In the genomic region with DNA sequence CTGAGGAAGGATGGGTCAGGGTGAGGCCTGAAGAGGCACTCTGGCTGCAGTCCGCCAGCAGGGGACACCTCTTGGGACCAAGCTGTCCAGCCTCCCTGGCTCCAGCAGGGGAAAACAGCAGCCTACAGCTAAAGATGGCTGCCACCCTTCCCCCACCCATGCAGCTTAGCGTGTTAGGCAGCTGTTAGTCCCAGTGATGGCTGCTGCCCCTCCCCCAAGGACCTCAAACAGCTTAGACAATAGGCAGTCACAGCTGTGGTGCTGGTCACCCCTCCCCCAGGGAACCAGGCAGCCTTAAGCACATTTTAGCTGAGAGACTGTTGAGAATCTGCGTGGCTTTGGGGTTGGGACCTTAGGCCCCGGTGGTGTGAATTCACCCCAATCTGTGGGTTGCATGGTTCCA, we compare ENCODE assay signal across 14 cellular contexts.
DNase-seq lines count a peak whose midpoint lies in the region; ATAC-seq and TF ChIP-seq lines count a peak whose summit lies in the region.
"Had no signal": no experiment of that assay in that cellular context is flagged by ENCODE, and none has a peak within 500 bp of the region (broad histone marks: within the 10 kb centered on the region; RNA-seq: fewer than 3 reads in every experiment).

No MANE protein-coding gene starts in this region.

- H3K36me3 Mint-ChIP-seq in activated T-cell treated with anti-CD3 and anti-CD28 coated beads, Interleukin-2, amount 50 U/mL, for 72 hours (ENCODE audit: insufficient read depth in 2 of 2) = no peaks in the 10 kb centered on the region
- H3K36me3 Mint-ChIP-seq: CD14-positive monocyte had no signal

- no peaks in the 10 kb centered on the region for H3K4me1 Mint-ChIP-seq in activated T-cell treated with anti-CD3 and anti-CD28 coated beads, Interleukin-2, amount 50 U/mL, for 72 hours (ENCODE audit: low read depth)
- H3K4me1 Mint-ChIP-seq: CD14-positive monocyte had no signal

- peak; percentile 80 for ATAC-seq in DND-41 (ENCODE audit: insufficient read depth, low read depth)
- no peak for ATAC-seq in HG03039 (IDR thresholded peaks at IDR 0.05; ENCODE audit: unreplicated experiment)
- no peak for ATAC-seq in activated T-cell treated with anti-CD3 and anti-CD28 coated beads, Interleukin-2, amount 50 U/mL, for 72 hours (replicated peaks in 1 of 2)
- ATAC-seq: body of pancreas, left lung had no signal

- no peak overlapping the region for H3K27ac ChIP-seq in DND-41 (ENCODE audit: low read length)
- peak overlapping the region; percentile 77; the same call in 1 of the 2 replicates for H3K27ac ChIP-seq in HUES6 (ENCODE audit: low read depth, low read length)
- H3K27ac ChIP-seq in tibial nerve = no peak overlapping the region
- H3K27ac ChIP-seq: body of pancreas, left lung, stomach had no signal

- no peaks in the 10 kb centered on the region for H3K27me3 Mint-ChIP-seq in activated T-cell treated with anti-CD3 and anti-CD28 coated beads, Interleukin-2, amount 50 U/mL, for 72 hours (ENCODE audit: low read depth)

- H3K4me1 ChIP-seq in DND-41 (ENCODE audit: insufficient read depth, low read length) = peaks cover 6% of the 10 kb centered on the region
- peaks cover 14% of the 10 kb centered on the region for H3K4me1 ChIP-seq in HUES6 (ENCODE audit: control insufficient read depth, insufficient read depth, low read length)
- H3K4me1 ChIP-seq in tibial nerve = no peaks in the 10 kb centered on the region
- H3K4me1 ChIP-seq: body of pancreas, left lung, stomach had no signal

- no peak for TF ChIP-seq EP300 in tibial nerve (IDR thresholded peaks at IDR 0.05)

- no peak overlapping the region for H3K27ac Mint-ChIP-seq in activated T-cell treated with anti-CD3 and anti-CD28 coated beads, Interleukin-2, amount 50 U/mL, for 72 hours
- H3K27ac Mint-ChIP-seq: CD14-positive monocyte had no signal

- TF ChIP-seq POLR2A in tibial nerve (IDR thresholded peaks at IDR 0.05) = no peak

- H3K79me2 ChIP-seq in DND-41 (ENCODE audit: insufficient read depth, low read length) = no peaks in the 10 kb centered on the region

- TF ChIP-seq CTCF in DND-41 (IDR thresholded peaks at IDR 0.05; ENCODE audit: borderline replicate concordance, extremely low read depth, low read length, poor library complexity, severe bottlenecking) = no peak
- TF ChIP-seq CTCF in tibial nerve (IDR thresholded peaks at IDR 0.05) = no peak

- no peak overlapping the region for H3K9ac ChIP-seq in DND-41 (ENCODE audit: low read depth, low read length)
- peak overlapping the region; percentile 73 for H3K9ac ChIP-seq in HUES6 (ENCODE audit: low read length)
- H3K9ac ChIP-seq: SK-N-SH had no signal

- peaks cover 6 to 14% of the 10 kb centered on the region in 2 donors for H3K9me3 Mint-ChIP-seq in activated T-cell treated with anti-CD3 and anti-CD28 coated beads, Interleukin-2, amount 50 U/mL, for 72 hours

- no peak overlapping the region for H3K4me3 Mint-ChIP-seq in activated T-cell treated with anti-CD3 and anti-CD28 coated beads, Interleukin-2, amount 50 U/mL, for 72 hours
- H3K4me3 Mint-ChIP-seq: CD14-positive monocyte, nephron had no signal

- no peaks in the 10 kb centered on the region for H4K20me1 ChIP-seq in DND-41 (ENCODE audit: insufficient read depth, low read length)

- H3K4me2 ChIP-seq in DND-41 (ENCODE audit: insufficient read depth, low read length) = no peak overlapping the region
- H3K4me2 ChIP-seq: SK-N-SH had no signal

- H3K4me3 ChIP-seq in DND-41 (ENCODE audit: low read depth in 1 of 2, low read length in 2 of 2) (no peak overlapping the region), HUES6 (ENCODE audit: low read depth, low read length) (peak overlapping the region; percentile 13; the same call in 1 of the 2 replicates), tibial nerve (no peak overlapping the region)
- H3K4me3 ChIP-seq: body of pancreas, left lung, stomach had no signal

- H3K36me3 ChIP-seq in DND-41 (ENCODE audit: insufficient read depth, low read length) (no peaks in the 10 kb centered on the region), HUES6 (ENCODE audit: control insufficient read depth, insufficient read depth, low read length) (no peaks in the 10 kb centered on the region), tibial nerve (no peaks in the 10 kb centered on the region)
- H3K36me3 ChIP-seq: left lung, stomach had no signal

- H3K9me3 ChIP-seq in DND-41 (ENCODE audit: insufficient read depth, low read length, severe bottlenecking) (no peaks in the 10 kb centered on the region), HUES6 (ENCODE audit: control insufficient read depth, insufficient read depth, low read depth, low read length) (no peaks in the 10 kb centered on the region), tibial nerve (peaks cover 0 to 7% (median 0%) of the 10 kb centered on the region in 4 donors)
- H3K9me3 ChIP-seq: body of pancreas, SK-N-SH had no signal

- H3K27me3 ChIP-seq in DND-41 (ENCODE audit: insufficient read depth, low read length, poor library complexity) (no peaks in the 10 kb centered on the region), HUES6 (ENCODE audit: control insufficient read depth, insufficient read depth, low read length) (no peaks in the 10 kb centered on the region), tibial nerve (no peaks in the 10 kb centered on the region)
- H3K27me3 ChIP-seq: body of pancreas, left lung had no signal

- 22 to 45% methylated on average over 3 to 4 of the region's 4 CpGs for WGBS in tibial nerve, 2 donors

- peak; percentile 67 for DNase-seq in DND-41
- peak; percentile 88 for DNase-seq in ecto neural progenitor cell (ENCODE audit: low spot score)
- DNase-seq in midbrain (lab: John Stamatoyannopoulos, UW) = peak; percentile 7
- DNase-seq in tibial nerve (ENCODE audit: low spot score in 2 of 2) = no peak
- no peak for DNase-seq in activated T-cell treated with anti-CD3 and anti-CD28 coated beads, Interleukin-2, amount 50 U/mL, for 72 hours
- DNase-seq: activated naive CD4-positive, alpha-beta T cell; body of pancreas; left lung; SK-N-SH; stomach had no signal

- no peak overlapping the region for H2AFZ ChIP-seq in DND-41 (ENCODE audit: low read depth, low read length)

Comparison
In these comparisons a context has a peak if more than half of its experiments do, and no peak if none do; other contexts are left out.
1. DNase-seq: peak in DND-41 (single experiment), ecto neural progenitor cell (single experiment) and midbrain (single experiment); none in tibial nerve (0 of 2) and activated T-cell treated with anti-CD3 and anti-CD28 coated beads, Interleukin-2, amount 50 U/mL, for 72 hours (0 of 2).